ENCODE assay signal across 10 cellular contexts in genomic region chr10:98323221-98324164, GRCh38. TPM values are rescaled to one million over a fixed set of nuclear protein-coding genes. Genes with fewer than 3 reads are reported as not detected.
DNase-seq lines count a peak whose midpoint lies in the region; ATAC-seq, FAIRE-seq and TF ChIP-seq lines count a peak whose summit lies in the region.
"Had no signal": no experiment of that assay in that cellular context is flagged by ENCODE, and none has a peak within 500 bp of the region (broad histone marks: within the 10 kb centered on the region; RNA-seq: fewer than 3 reads in every experiment).

No MANE protein-coding gene starts in this region.

- no peaks in the 10 kb centered on the region for H3K9me3 Mint-ChIP-seq in activated CD4-positive, alpha-beta memory T cell treated with anti-CD3 and anti-CD28 coated beads for 36 hours
- H3K9me3 Mint-ChIP-seq in activated CD4-positive, alpha-beta memory T cell treated with anti-CD3 and anti-CD28 coated beads, Interleukin-2, amount 10 ng/mL, durations not matched to agents 7 days and 5 days, result no peaks in the 10 kb centered on the region

- H3K4me3 ChIP-seq in RWPE2 (ENCODE audit: severe bottlenecking) (no peak overlapping the region), skeletal muscle cell (ENCODE audit: low read depth, low read length) (no peak overlapping the region)

- DNase-seq in activated CD4-positive, alpha-beta memory T cell treated with anti-CD3 and anti-CD28 coated beads for 36 hours, result peak; percentile 20
- DNase-seq in activated CD4-positive, alpha-beta memory T cell treated with anti-CD3 and anti-CD28 coated beads, Interleukin-2, amount 10 ng/mL, durations not matched to agents 7 days and 5 days, result no peak
- DNase-seq in RWPE2 (ENCODE audit: low spot score), result no peak
- peak; percentile 54 for DNase-seq in fibroblast of the conjunctiva (ENCODE audit: low read depth)
- DNase-seq in skeletal muscle cell (ENCODE audit: low read depth), result peak; percentile 92
- DNase-seq in GM19239 (ENCODE audit: insufficient read length, low spot score), result no peak
- no peak for DNase-seq in G401 (ENCODE audit: low spot score)
- DNase-seq in NCI-H1694 (lab: John Stamatoyannopoulos, UW), result no peak

- peaks cover 9% of the 10 kb centered on the region for H3K27me3 Mint-ChIP-seq in activated CD4-positive, alpha-beta memory T cell treated with anti-CD3 and anti-CD28 coated beads for 36 hours
- peaks cover 16% of the 10 kb centered on the region for H3K27me3 Mint-ChIP-seq in activated CD4-positive, alpha-beta memory T cell treated with anti-CD3 and anti-CD28 coated beads, Interleukin-2, amount 10 ng/mL, durations not matched to agents 7 days and 5 days

- H3K36me3 Mint-ChIP-seq in activated CD4-positive, alpha-beta memory T cell treated with anti-CD3 and anti-CD28 coated beads for 36 hours, result no peaks in the 10 kb centered on the region
- no peaks in the 10 kb centered on the region for H3K36me3 Mint-ChIP-seq in activated CD4-positive, alpha-beta memory T cell treated with anti-CD3 and anti-CD28 coated beads, Interleukin-2, amount 10 ng/mL, durations not matched to agents 7 days and 5 days (ENCODE audit: low read depth)

- no peak overlapping the region for H3K27ac ChIP-seq in RWPE2 (ENCODE audit: poor library complexity, severe bottlenecking)

- CTCF ChIA-PET in activated CD4-positive, alpha-beta memory T cell treated with anti-CD3 and anti-CD28 coated beads for 36 hours (lab: Charles Lee), result interaction anchor here (0.6 to 1.1 kb wide), 2 partner anchors 14 to 257 kb away, joined by 3 read pairs; no protein-coding TSS in a partner anchor
- CTCF ChIA-PET in activated CD4-positive, alpha-beta memory T cell treated with anti-CD3 and anti-CD28 coated beads, Interleukin-2, amount 10 ng/mL, durations not matched to agents 7 days and 5 days (lab: Charles Lee), result interaction anchor here (0.8 to 1.3 kb wide), 2 partner anchors 9 to 102 kb away, joined by 3 to 4 read pairs; no protein-coding TSS in a partner anchor

- intact Hi-C loops in activated CD4-positive, alpha-beta memory T cell treated with anti-CD3 and anti-CD28 coated beads for 36 hours (cut with micrococcal nuclease), result no loop called here

- in situ Hi-C loops in G401 (cut with HindIII; ENCODE audit: low sequenced_read_pairs), result no loop called here

- no peak for TF ChIP-seq CTCF in RWPE2 (IDR thresholded peaks at IDR 0.05; ENCODE audit: poor library complexity, severe bottlenecking)

- no peak for FAIRE-seq in GM19239 (lab: Jason Lieb, UNC)
- FAIRE-seq: keratinocyte had no signal

- H3K36me3 ChIP-seq in RWPE2 (ENCODE audit: low read depth), result no peaks in the 10 kb centered on the region

- H3K27me3 ChIP-seq in RWPE2 (ENCODE audit: insufficient read depth, poor library complexity, severe bottlenecking), result no peaks in the 10 kb centered on the region

- no peaks in the 10 kb centered on the region for H3K4me1 Mint-ChIP-seq in activated CD4-positive, alpha-beta memory T cell treated with anti-CD3 and anti-CD28 coated beads for 36 hours (ENCODE audit: low read depth)
- H3K4me1 Mint-ChIP-seq in activated CD4-positive, alpha-beta memory T cell treated with anti-CD3 and anti-CD28 coated beads, Interleukin-2, amount 10 ng/mL, durations not matched to agents 7 days and 5 days, result no peaks in the 10 kb centered on the region

- H3K27ac Mint-ChIP-seq in activated CD4-positive, alpha-beta memory T cell treated with anti-CD3 and anti-CD28 coated beads for 36 hours, result no peak overlapping the region
- H3K27ac Mint-ChIP-seq in activated CD4-positive, alpha-beta memory T cell treated with anti-CD3 and anti-CD28 coated beads, Interleukin-2, amount 10 ng/mL, durations not matched to agents 7 days and 5 days, result no peak overlapping the region

- H3K4me1 ChIP-seq in RWPE2 (ENCODE audit: insufficient read depth, poor library complexity, severe bottlenecking), result no peaks in the 10 kb centered on the region

- no peak overlapping the region for H3K4me3 Mint-ChIP-seq in activated CD4-positive, alpha-beta memory T cell treated with anti-CD3 and anti-CD28 coated beads for 36 hours
- no peak overlapping the region for H3K4me3 Mint-ChIP-seq in activated CD4-positive, alpha-beta memory T cell treated with anti-CD3 and anti-CD28 coated beads, Interleukin-2, amount 10 ng/mL, durations not matched to agents 7 days and 5 days

- POLR2A ChIA-PET in activated CD4-positive, alpha-beta memory T cell treated with anti-CD3 and anti-CD28 coated beads for 36 hours (lab: Charles Lee), result no interaction called here
- POLR2A ChIA-PET in activated CD4-positive, alpha-beta memory T cell treated with anti-CD3 and anti-CD28 coated beads, Interleukin-2, amount 10 ng/mL, durations not matched to agents 7 days and 5 days (lab: Charles Lee), result no interaction called here

- H3K9me3 ChIP-seq in RWPE2 (ENCODE audit: severe bottlenecking), result no peaks in the 10 kb centered on the region

- peak; percentile 53; the same call in 2 of the 3 replicates for ATAC-seq in RWPE2 (ENCODE audit: low read depth)

RNA-seq across cellular contexts. Expression of gene LOXL4, which starts 55.5 kb away (rescaled TPM):
- not detected for total RNA-seq in activated CD4-positive, alpha-beta memory T cell treated with anti-CD3 and anti-CD28 coated beads for 36 hours
- total RNA-seq in activated CD4-positive, alpha-beta memory T cell treated with anti-CD3 and anti-CD28 coated beads, Interleukin-2, amount 10 ng/mL, durations not matched to agents 7 days and 5 days, result not detected
- not detected in 2 replicates for total RNA-seq in G401 (2014; rRNA removed; shearing (Covaris generic))
- total RNA-seq: SK-MEL-5 had no signal

Comparison
In these comparisons a context has a peak if more than half of its experiments do, and no peak if none do; other contexts are left out.
1. DNase-seq: peak in activated CD4-positive, alpha-beta memory T cell treated with anti-CD3 and anti-CD28 coated beads for 36 hours (single experiment), fibroblast of the conjunctiva (single experiment) and skeletal muscle cell (single experiment); none in activated CD4-positive, alpha-beta memory T cell treated with anti-CD3 and anti-CD28 coated beads, Interleukin-2, amount 10 ng/mL, durations not matched to agents 7 days and 5 days (single experiment), RWPE2 (single experiment), GM19239 (single experiment), G401 (single experiment) and NCI-H1694 (single experiment).